In the genomic region with DNA sequence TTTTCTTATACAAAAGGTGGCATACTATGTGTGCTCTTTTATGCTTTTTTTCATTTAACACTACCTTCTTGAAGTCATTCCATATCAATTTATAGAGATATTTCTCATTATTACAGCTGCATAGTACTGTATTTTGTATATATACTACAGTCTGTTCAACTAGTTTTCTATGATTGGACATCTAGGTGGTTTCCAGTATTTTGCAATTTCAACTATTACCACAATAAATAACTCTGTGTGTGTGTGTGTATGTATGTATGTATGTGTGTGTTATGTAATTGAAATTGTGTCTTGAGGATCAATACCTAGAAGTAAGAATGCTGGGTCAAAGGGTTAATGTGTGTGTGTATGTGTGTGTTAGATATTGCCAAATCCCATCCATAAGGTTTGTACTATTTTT, we compare ENCODE assay signal across 20 cellular contexts. TPM values are rescaled to one million over a fixed set of nuclear protein-coding genes. Genes with fewer than 3 reads are reported as not detected.
DNase-seq lines count a peak whose midpoint lies in the region; ATAC-seq and TF ChIP-seq lines count a peak whose summit lies in the region.
"Had no signal": no experiment of that assay in that cellular context is flagged by ENCODE, and none has a peak within 500 bp of the region (broad histone marks: within the 10 kb centered on the region; RNA-seq: fewer than 3 reads in every experiment).

No MANE protein-coding gene starts in this region.

- H4K20me1 ChIP-seq in OCI-LY7 (ENCODE audit: insufficient read depth, low read length), result no peaks in the 10 kb centered on the region

- POLR2A ChIA-PET in OCI-LY7 (lab: Charles Lee), result no interaction called here

- H3K27me3 Mint-ChIP-seq in activated T-cell treated with anti-CD3 and anti-CD28 coated beads, Interleukin-2, amount 50 U/mL, for 24 hours, result no peaks in the 10 kb centered on the region
- H3K27me3 Mint-ChIP-seq: type B pancreatic cell had no signal

- H3K4me3 Mint-ChIP-seq in activated T-cell treated with anti-CD3 and anti-CD28 coated beads, Interleukin-2, amount 50 U/mL, for 24 hours, result no peak overlapping the region
- H3K4me3 Mint-ChIP-seq: type B pancreatic cell had no signal

- no peak overlapping the region for H3K4me3 ChIP-seq in breast epithelium
- no peak overlapping the region for H3K4me3 ChIP-seq in mesenchymal stem cell (ENCODE audit: insufficient read depth in 1 of 2, low read depth in 1 of 2, low read length in 2 of 2)
- H3K4me3 ChIP-seq in thyroid gland (replicated peaks in 1 of 3), result no peak overlapping the region
- H3K4me3 ChIP-seq in OCI-LY7 (ENCODE audit: low read depth, low read length, poor library complexity, severe bottlenecking), result no peak overlapping the region
- H3K4me3 ChIP-seq: ovary had no signal

- no peak overlapping the region for H2BK5ac ChIP-seq in mesenchymal stem cell (ENCODE audit: low read depth, low read length, poor library complexity, severe bottlenecking)

- no peaks in the 10 kb centered on the region for H3K9me2 ChIP-seq in OCI-LY7 (ENCODE audit: insufficient read depth, low read length)

- H3K79me2 ChIP-seq in OCI-LY7 (ENCODE audit: insufficient read depth, low read depth, low read length), result no peaks in the 10 kb centered on the region

- no peak overlapping the region for H3K9ac ChIP-seq in mesenchymal stem cell (ENCODE audit: low read length)
- H3K9ac ChIP-seq: KMS-11 had no signal

- peaks cover 19% of the 10 kb centered on the region for H3K36me3 Mint-ChIP-seq in activated T-cell treated with anti-CD3 and anti-CD28 coated beads, Interleukin-2, amount 50 U/mL, for 24 hours (ENCODE audit: low read depth)

- DNase-seq in activated T-cell treated with anti-CD3 and anti-CD28 coated beads, Interleukin-2, amount 50 U/mL, for 24 hours, result no peak
- DNase-seq in activated T-cell treated with anti-CD3 and anti-CD28 coated beads for 4 hours (no peak), breast epithelium (ENCODE audit: low spot score in 2 of 2) (no peak), mesenchymal stem cell (peak; percentile 52), thyroid gland (no peak), Kasumi-1 (lab: John Stamatoyannopoulos, UW) (no peak), OCI-LY7 (ENCODE audit: low spot score) (no peak)
- DNase-seq: activated gamma-delta T cell, dorsolateral prefrontal cortex, EL, left colon, NCI-H1436, NCI-H2227 treated with DMSO at 0.1 percent for 48 hours, ovary, T-helper 1 cell, WERI-Rb-1 had no signal

- no peak overlapping the region for H4K8ac ChIP-seq in mesenchymal stem cell (ENCODE audit: low read length)

- no peak overlapping the region for H2BK15ac ChIP-seq in mesenchymal stem cell (ENCODE audit: low read depth, poor library complexity, severe bottlenecking)

- H2AFZ ChIP-seq in mesenchymal stem cell (ENCODE audit: low read depth, low read length), result no peak overlapping the region
- H2AFZ ChIP-seq in OCI-LY7 (ENCODE audit: low read length), result no peak overlapping the region

- H2AK5ac ChIP-seq in mesenchymal stem cell (ENCODE audit: low read length, severe bottlenecking), result no peak overlapping the region

- no peak overlapping the region for H3K4ac ChIP-seq in mesenchymal stem cell (ENCODE audit: low read depth in 1 of 2, low read length in 2 of 2)

- BruUV-seq in OCI-LY7 (replicated peaks; lab: Mats Ljungman, UMichigan), result no TSS peak

- intact Hi-C loops in breast epithelium (cut with DNase I; ENCODE audit: low total_unique reads) (no loop called here), thyroid gland (cut with DNase I) (no loop called here), OCI-LY7 (cut with micrococcal nuclease; ENCODE audit: unreplicated experiment) (no loop called here)

- H4K91ac ChIP-seq in mesenchymal stem cell (ENCODE audit: low read length), result no peak overlapping the region

- H3K27me3 ChIP-seq in breast epithelium (no peaks in the 10 kb centered on the region), mesenchymal stem cell (ENCODE audit: control insufficient read depth in 1 of 2, insufficient read depth in 1 of 2, low read length in 2 of 2) (no peaks in the 10 kb centered on the region), thyroid gland (no peaks in the 10 kb centered on the region)
- H3K27me3 ChIP-seq: dorsolateral prefrontal cortex, ovary had no signal

- H3K23ac ChIP-seq in mesenchymal stem cell (ENCODE audit: low read length in 2 of 2), result no peak overlapping the region

- no peak overlapping the region for H2BK120ac ChIP-seq in mesenchymal stem cell (ENCODE audit: low read depth, low read length)

- TF ChIP-seq POLR2A in breast epithelium (IDR thresholded peaks at IDR 0.05) (no peak), thyroid gland (IDR thresholded peaks at IDR 0.05) (no peak)

- H3K36me3 ChIP-seq in breast epithelium (no peaks in the 10 kb centered on the region), mesenchymal stem cell (ENCODE audit: control insufficient read depth in 1 of 2, insufficient read depth in 2 of 2, low read depth in 1 of 2, low read length in 2 of 2) (peaks cover 0 to 11% of the 10 kb centered on the region in 2 experiments), thyroid gland (no peaks in the 10 kb centered on the region), OCI-LY7 (ENCODE audit: insufficient read depth, low read length) (peaks cover 39% of the 10 kb centered on the region)
- H3K36me3 ChIP-seq: ovary, WERI-Rb-1 had no signal

- H3K9me3 ChIP-seq in breast epithelium (no peaks in the 10 kb centered on the region), mesenchymal stem cell (ENCODE audit: control insufficient read depth, low read length) (no peaks in the 10 kb centered on the region), thyroid gland (no peaks in the 10 kb centered on the region), OCI-LY7 (ENCODE audit: low read length) (no peaks in the 10 kb centered on the region)
- H3K9me3 ChIP-seq: ovary had no signal

- H2BK12ac ChIP-seq in mesenchymal stem cell (ENCODE audit: low read length in 2 of 2), result no peak overlapping the region

- H3K14ac ChIP-seq in mesenchymal stem cell (ENCODE audit: low read length in 2 of 2), result no peak overlapping the region

- H3K9me3 Mint-ChIP-seq in activated T-cell treated with anti-CD3 and anti-CD28 coated beads, Interleukin-2, amount 50 U/mL, for 24 hours, result no peaks in the 10 kb centered on the region
- H3K9me3 Mint-ChIP-seq: type B pancreatic cell had no signal

- no peak for ATAC-seq in GM21390 (IDR thresholded peaks at IDR 0.05; ENCODE audit: unreplicated experiment)
- ATAC-seq: left colon had no signal

- H3K79me1 ChIP-seq in mesenchymal stem cell (replicated peaks; ENCODE audit: low read length, poor library complexity, severe bottlenecking), result peaks cover 12% of the 10 kb centered on the region

- H3K27ac ChIP-seq in breast epithelium (peak overlapping the region; percentile 45 to 84), mesenchymal stem cell (ENCODE audit: low read length, poor library complexity, severe bottlenecking) (no peak overlapping the region), thyroid gland (peak overlapping the region; percentile 16 to 84 (median 61)), OCI-LY7 (ENCODE audit: low read depth, low read length, poor library complexity, severe bottlenecking) (no peak overlapping the region)
- H3K27ac ChIP-seq: C4-2B, KMS-11, ovary, WERI-Rb-1 had no signal

- no peak overlapping the region for H3K18ac ChIP-seq in mesenchymal stem cell (ENCODE audit: low read depth in 1 of 2, low read length in 2 of 2)

- H3K4me2 ChIP-seq in mesenchymal stem cell (ENCODE audit: low read length, poor library complexity, severe bottlenecking), result no peak overlapping the region
- no peak overlapping the region for H3K4me2 ChIP-seq in OCI-LY7 (ENCODE audit: low read length)
- H3K4me2 ChIP-seq: KMS-11 had no signal

- H3K27ac Mint-ChIP-seq in activated T-cell treated with anti-CD3 and anti-CD28 coated beads, Interleukin-2, amount 50 U/mL, for 24 hours, result peak overlapping the region; percentile 32
- H3K27ac Mint-ChIP-seq: type B pancreatic cell had no signal

- TF ChIP-seq CTCF in breast epithelium (IDR thresholded peaks at IDR 0.05) (no peak), thyroid gland (IDR thresholded peaks at IDR 0.05) (no peak), OCI-LY7 (conservative IDR thresholded peaks at IDR 0.05; ENCODE audit: low read length) (no peak)

- CTCF ChIA-PET in OCI-LY7 (lab: Charles Lee; ENCODE audit: unreplicated experiment), result no interaction called here

- H3K4me1 ChIP-seq in breast epithelium (peaks cover 0 to 6% of the 10 kb centered on the region in 2 donors), mesenchymal stem cell (ENCODE audit: control insufficient read depth, insufficient read depth, low read depth, low read length) (no peaks in the 10 kb centered on the region), thyroid gland (peaks cover 52% of the 10 kb centered on the region in 2 donors), OCI-LY7 (ENCODE audit: insufficient read depth, low read length, poor library complexity, severe bottlenecking) (peaks cover 9% of the 10 kb centered on the region)

- H3K4me1 Mint-ChIP-seq in activated T-cell treated with anti-CD3 and anti-CD28 coated beads, Interleukin-2, amount 50 U/mL, for 24 hours (ENCODE audit: low read depth), result peaks cover 82% of the 10 kb centered on the region

RNA-seq across cellular contexts. Expression of a gene that starts 7.0 kb away (rescaled TPM):
- 10 to 100 TPM; 23.7 to 44.2 (median 40.5) TPM for total RNA-seq in breast epithelium
- polyA plus RNA-seq in mesenchymal stem cell (2013, experiment 1 of 2), result 7.6 TPM
- polyA plus RNA-seq in mesenchymal stem cell (2013, experiment 2 of 2), result 7.1 TPM
- total RNA-seq in thyroid gland, result 10 to 100 TPM; 16.8 to 42.5 (median 23.4) TPM
- 0.10 TPM in 1 of 2 replicates, not detected in the other for total RNA-seq in OCI-LY7 (2014; rRNA removed; shearing (Covaris generic))
- total RNA-seq in OCI-LY7 (2022), result not detected in 2 replicates

Comparison
In these comparisons a context has a peak if more than half of its experiments do, and no peak if none do; other contexts are left out.
1. H3K27ac ChIP-seq: peak in breast epithelium (2 of 2) and thyroid gland (3 of 3); none in mesenchymal stem cell (single experiment) and OCI-LY7 (single experiment).
2. RNA of a gene that starts 7.0 kb away (total RNA-seq): 23.7 to 44.2 TPM in breast epithelium and 16.8 to 42.5 TPM in thyroid gland; 0.10 TPM in OCI-LY7; every median in the first group is over 10 times any median in the second.